ENCODE assay signal across 8 cellular contexts in genomic region chr3:150183619-150184425, GRCh38.
DNase-seq lines count a peak whose midpoint lies in the region; ATAC-seq and TF ChIP-seq lines count a peak whose summit lies in the region.

No MANE protein-coding gene starts in this region.

- ATAC-seq in GM19395 (IDR thresholded peaks at IDR 0.05; ENCODE audit: unreplicated experiment) (peak; percentile 86), mucosa of descending colon (peak; percentile 91)

- 3% methylated on average over 17 of the region's 22 CpGs for WGBS in esophagus muscularis mucosa

- H3K27me3 ChIP-seq in esophagus muscularis mucosa: no peaks in the 10 kb centered on the region

- TF ChIP-seq POLR2A in esophagus muscularis mucosa (IDR thresholded peaks at IDR 0.05; ENCODE audit: low read depth): no peak

- H3K4me1 ChIP-seq in esophagus muscularis mucosa (peaks cover 5 to 22% (median 19%) of the 10 kb centered on the region in 4 donors), mucosa of descending colon (ENCODE audit: low read depth) (peaks cover 4% of the 10 kb centered on the region)

- TF ChIP-seq CTCF in esophagus muscularis mucosa (IDR thresholded peaks at IDR 0.05): peak; percentile 64 to 72 (median 65)
- no peak for TF ChIP-seq CTCF in mucosa of descending colon (IDR thresholded peaks at IDR 0.05)

- H3K4me3 ChIP-seq in esophagus muscularis mucosa (peak overlapping the region; percentile 40 to 56 (median 44)), mucosa of descending colon (no peak overlapping the region)

- no peak for TF ChIP-seq EP300 in esophagus muscularis mucosa (IDR thresholded peaks at IDR 0.05)

- H3K9me3 ChIP-seq in esophagus muscularis mucosa (no peaks in the 10 kb centered on the region), mucosa of descending colon (no peaks in the 10 kb centered on the region)

- intact Hi-C loops in esophagus muscularis mucosa (cut with DNase I) (loop anchor here (2.0 to 10.0 kb wide), 2 partner anchors 219 to 299 kb away; no protein-coding TSS in a partner anchor), mucosa of descending colon (cut with DNase I, micrococcal nuclease) (loop anchor here (5.0 to 10.0 kb wide), 2 partner anchors 217 to 219 kb away; no protein-coding TSS in a partner anchor)

- H3K36me3 ChIP-seq in esophagus muscularis mucosa: no peaks in the 10 kb centered on the region
- H3K36me3 ChIP-seq in mucosa of descending colon (ENCODE audit: low read depth): no peaks in the 10 kb centered on the region

- DNase-seq in CD1c-positive myeloid dendritic cell (ENCODE audit: extremely low spot score): peak; percentile 64
- peak; percentile 53 for DNase-seq in HPDE6-E6E7 (ENCODE audit: extremely low spot score)
- DNase-seq in NCI-H82 (lab: John Stamatoyannopoulos, UW): peak; percentile 96
- DNase-seq in activated T-cell treated with anti-CD3 and anti-CD28 coated beads for 24 hours (ENCODE audit: low read depth): peak; percentile 4
- peak; percentile 93 for DNase-seq in esophagus muscularis mucosa (ENCODE audit: extremely low spot score)
- peak; percentile 54 to 66 (median 56) for DNase-seq in mucosa of descending colon
- peak; percentile 11 to 18 for DNase-seq in stimulated activated CD8-positive, alpha-beta memory T cell treated with anti-CD3 and anti-CD28 coated beads, Interleukin-7, amount 100 ng/mL, for 4 hours (ENCODE audit: low read depth in 2 of 2)

- peak overlapping the region in 2 of 4 donors; percentile 24 to 27 for H3K27ac ChIP-seq in esophagus muscularis mucosa (replicated peaks in 1 of 4)

Comparison
In these comparisons a context has a peak if more than half of its experiments do, and no peak if none do; other contexts are left out.
1. DNase-seq: peak in every context shown above with its lines; median percentile 96 in NCI-H82; 93 in esophagus muscularis mucosa; 64 in CD1c-positive myeloid dendritic cell; 56 in mucosa of descending colon; 53 in HPDE6-E6E7; 14 in stimulated activated CD8-positive, alpha-beta memory T cell treated with anti-CD3 and anti-CD28 coated beads, Interleukin-7, amount 100 ng/mL, for 4 hours; 4 in activated T-cell treated with anti-CD3 and anti-CD28 coated beads for 24 hours.